31 cellular contexts compared by ENCODE assay signal in genomic region chr7:111006040-111006439, GRCh38.
"Had no signal": no experiment of that assay in that cellular context is flagged by ENCODE, and none has a peak within 500 bp of the region (broad histone marks: within the 10 kb centered on the region; RNA-seq: fewer than 3 reads in every experiment).

No MANE protein-coding gene starts in this region.

- H3K27ac Mint-ChIP-seq: activated B cell treated with CpG ODN at 0.5 μM for 24 hours; activated CD4-positive, alpha-beta memory T cell treated with anti-CD3 and anti-CD28 coated beads for 36 hours; activated T-helper 1 cell treated with anti-CD3 and anti-CD28 coated beads, Interleukin-12 subunit alpha, Interleukin-12 subunit beta, Interleukin-2, Interleukin-4 antibody, amounts not matched to agents 30 ng/mL and 10 ng/mL and 1 ng/mL, durations not matched to agents 14 hours and 24 hours and 36 hours; natural killer cell; progenitor cell of endocrine pancreas; T-helper 2 cell treated with Interferon-gamma antibody and Interleukin-4, amounts not matched to agents 5 μg/mL and 100 μg/mL, for 36 hours had no signal

- H3K27ac ChIP-seq: body of pancreas, cardiac muscle cell, coronary artery, dorsolateral prefrontal cortex, gastrocnemius medialis, left ventricle myocardium inferior, ovary, right lobe of liver, skin epidermis, stomach, thyroid gland, upper lobe of left lung, vagina had no signal

- H3K9me3 Mint-ChIP-seq: activated B cell treated with CpG ODN at 0.5 μM for 24 hours; activated CD4-positive, alpha-beta memory T cell treated with anti-CD3 and anti-CD28 coated beads for 36 hours; activated T-helper 1 cell treated with anti-CD3 and anti-CD28 coated beads, Interleukin-12 subunit alpha, Interleukin-12 subunit beta, Interleukin-2, Interleukin-4 antibody, amounts not matched to agents 30 ng/mL and 10 ng/mL and 1 ng/mL, durations not matched to agents 14 hours and 24 hours and 36 hours; T-helper 2 cell treated with Interferon-gamma antibody and Interleukin-4, amounts not matched to agents 5 μg/mL and 100 μg/mL, for 36 hours had no signal

- H3K9me3 ChIP-seq: body of pancreas, gastrocnemius medialis, left ventricle myocardium inferior, ovary, right lobe of liver, stomach, thyroid gland, upper lobe of left lung, vagina had no signal

- H3K4me1 Mint-ChIP-seq: activated B cell treated with CpG ODN at 0.5 μM for 24 hours, natural killer cell had no signal

- H3K27me3 Mint-ChIP-seq: activated B cell treated with CpG ODN at 0.5 μM for 24 hours; activated CD4-positive, alpha-beta memory T cell treated with anti-CD3 and anti-CD28 coated beads for 36 hours; progenitor cell of endocrine pancreas had no signal

- DNase-seq: activated B cell treated with CpG ODN at 0.5 μM for 24 hours; activated CD4-positive, alpha-beta memory T cell treated with anti-CD3 and anti-CD28 coated beads for 36 hours; activated CD4-positive, alpha-beta T cell treated with anti-CD3 and anti-CD28 coated beads for 48 hours; activated gamma-delta T cell; activated naive CD4-positive, alpha-beta T cell treated with anti-CD3 and anti-CD28 coated beads, Interleukin-2, amount 50 U/mL, for 16 hours; anterior cingulate cortex; body of pancreas; cerebellar nuclear complex; dorsolateral prefrontal cortex; effector memory CD4-positive, alpha-beta T cell; gastrocnemius medialis; glutamatergic neuron; left ventricle myocardium inferior; mesendoderm; natural killer cell; ovary; right lobe of liver; stimulated activated CD4-positive, alpha-beta T cell treated with anti-CD3 and anti-CD28 coated beads, Interleukin-12 subunit alpha, Interleukin-12 subunit beta, amount 100 ng/mL, for 4 hours; stimulated activated CD4-positive, alpha-beta T cell treated with anti-CD3 and anti-CD28 coated beads, Interleukin-4, amount 100 ng/mL, for 1 hour; stomach; T-helper 1 cell; thyroid gland; upper lobe of left lung had no signal

- H3K27me3 ChIP-seq: body of pancreas, cardiac muscle cell, dorsolateral prefrontal cortex, gastrocnemius medialis, ovary, right lobe of liver, stomach, thyroid gland, upper lobe of left lung, vagina had no signal

- H3K4me3 ChIP-seq: body of pancreas, cardiac muscle cell, coronary artery, dorsolateral prefrontal cortex, gastrocnemius medialis, left ventricle myocardium inferior, lung, ovary, right lobe of liver, skin epidermis, stomach, thyroid gland, upper lobe of left lung, vagina had no signal

- H3K4me3 Mint-ChIP-seq: activated B cell treated with CpG ODN at 0.5 μM for 24 hours; activated CD4-positive, alpha-beta memory T cell treated with anti-CD3 and anti-CD28 coated beads for 36 hours; activated T-helper 1 cell treated with anti-CD3 and anti-CD28 coated beads, Interleukin-12 subunit alpha, Interleukin-12 subunit beta, Interleukin-2, Interleukin-4 antibody, amounts not matched to agents 30 ng/mL and 10 ng/mL and 1 ng/mL, durations not matched to agents 14 hours and 24 hours and 36 hours; natural killer cell; T-helper 2 cell treated with Interferon-gamma antibody and Interleukin-4, amounts not matched to agents 5 μg/mL and 100 μg/mL, for 36 hours had no signal

- ATAC-seq: body of pancreas, gastrocnemius medialis, natural killer cell, right lobe of liver had no signal

- H3K36me3 ChIP-seq: cardiac muscle cell, gastrocnemius medialis, left ventricle myocardium inferior, ovary, right lobe of liver, stomach, thyroid gland, upper lobe of left lung, vagina had no signal

- H3K36me3 Mint-ChIP-seq: natural killer cell had no signal

- H3K4me1 ChIP-seq: body of pancreas, gastrocnemius medialis, left ventricle myocardium inferior, right lobe of liver, stomach, upper lobe of left lung, vagina had no signal
